ENCODE assay signal across 8 cellular contexts in the genomic region with DNA sequence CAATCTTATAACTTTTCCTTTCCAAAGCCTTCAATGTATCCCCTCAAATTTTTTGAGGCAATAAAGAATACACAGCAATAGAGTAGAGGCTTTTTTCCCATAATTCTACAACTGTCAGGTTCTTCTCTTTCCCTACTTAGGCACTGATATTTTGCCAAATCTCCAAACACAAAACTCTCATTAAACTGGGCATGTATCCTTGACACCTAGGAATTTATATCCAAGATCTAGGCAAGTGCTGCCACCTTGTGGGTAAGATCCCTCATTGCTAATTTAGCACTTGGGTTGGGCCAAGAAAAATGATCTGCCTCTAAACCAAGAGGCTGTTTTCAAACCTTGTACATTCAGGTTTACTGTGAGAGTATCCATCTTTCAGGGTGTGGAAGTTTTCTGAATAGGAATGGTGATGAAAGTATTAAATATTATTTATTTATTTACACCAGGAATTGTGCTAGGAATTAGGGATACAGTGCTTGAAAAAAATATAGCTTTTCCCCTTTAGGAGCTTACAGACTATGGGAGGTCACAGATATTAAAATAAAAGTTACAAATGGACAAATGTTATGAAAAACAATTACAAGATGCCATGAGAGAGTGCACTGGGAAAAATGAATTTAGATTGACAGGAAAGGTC. TPM values are rescaled to one million over a fixed set of nuclear protein-coding genes. Genes with fewer than 3 reads are reported as not detected.
A peak's percentile ranks its signal among the peaks of the same experiment; 100 is the strongest.
DNase-seq lines count a peak whose midpoint lies in the region; ATAC-seq, FAIRE-seq and TF ChIP-seq lines count a peak whose summit lies in the region.

No MANE protein-coding gene starts in this region.

- peak; percentile 65 for DNase-seq in D341Med (ENCODE audit: low spot score)
- DNase-seq in HTR-8/SVneo (ENCODE audit: insufficient read length, low spot score): peak; percentile 44
- peak; percentile 45 for DNase-seq in activated naive CD4-positive, alpha-beta T cell treated with anti-CD3 and anti-CD28 coated beads, Interleukin-2, amount 50 U/mL, for 16 hours
- peak; percentile 67 for DNase-seq in glomerular visceral epithelial cell (ENCODE audit: extremely low spot score)
- DNase-seq in prostate gland (ENCODE audit: low spot score): peak; percentile 67

- H3F3A ChIP-seq in OCI-LY1 (ENCODE audit: insufficient read depth, low read length): no peaks in the 10 kb centered on the region

- no peak for FAIRE-seq in HTR-8/SVneo (lab: Jason Lieb, UNC)

- TF ChIP-seq CTCF in OCI-LY1 (IDR thresholded peaks at IDR 0.05; ENCODE audit: low read length): peak; percentile 88
- TF ChIP-seq CTCF in prostate gland (IDR thresholded peaks at IDR 0.05): peak; percentile 66 to 82 (median 80)

- intact Hi-C loops in prostate gland (cut with DNase I): loop anchor here (2.0 to 5.0 kb wide), 2 partner anchors 147 to 203 kb away; a partner anchor contains a TSS

- H3K4me3 ChIP-seq in OCI-LY1 (ENCODE audit: low read depth, low read length, poor library complexity, severe bottlenecking) (no peak overlapping the region), prostate gland (no peak overlapping the region)

- H3K9me2 ChIP-seq in OCI-LY1 (ENCODE audit: low read depth, low read length): no peaks in the 10 kb centered on the region

- H2AFZ ChIP-seq in OCI-LY1 (ENCODE audit: low read length): no peak overlapping the region

- H3K4me1 ChIP-seq in OCI-LY1 (ENCODE audit: insufficient read depth, low read length, severe bottlenecking) (no peaks in the 10 kb centered on the region), prostate gland (replicated peaks) (no peaks in the 10 kb centered on the region)

- no peaks in the 10 kb centered on the region for H3K9me3 ChIP-seq in OCI-LY1 (ENCODE audit: low read length)
- H3K9me3 ChIP-seq in prostate gland: no peaks in the 10 kb centered on the region

- no peak overlapping the region for H3K4me2 ChIP-seq in OCI-LY1 (ENCODE audit: low read length)

- H3K27me3 ChIP-seq in OCI-LY1 (ENCODE audit: insufficient read depth, low read length) (no peaks in the 10 kb centered on the region), prostate gland (replicated peaks; ENCODE audit: insufficient read depth) (no peaks in the 10 kb centered on the region)

- no peaks in the 10 kb centered on the region for H4K20me1 ChIP-seq in OCI-LY1 (ENCODE audit: insufficient read depth, low read length)

- ATAC-seq in HG03457 (IDR thresholded peaks at IDR 0.05; ENCODE audit: unreplicated experiment) (no peak), HG02763 (IDR thresholded peaks at IDR 0.05; ENCODE audit: unreplicated experiment) (no peak)

- TF ChIP-seq POLR2A in prostate gland (IDR thresholded peaks at IDR 0.05): no peak

- H3K9ac ChIP-seq in OCI-LY1 (ENCODE audit: low read length): no peak overlapping the region

- no peak overlapping the region for H3K27ac ChIP-seq in OCI-LY1 (ENCODE audit: low read depth, low read length, poor library complexity, severe bottlenecking)
- no peak overlapping the region for H3K27ac ChIP-seq in prostate gland

- H3K79me2 ChIP-seq in OCI-LY1 (ENCODE audit: insufficient read depth, low read length): no peaks in the 10 kb centered on the region

- H3K36me3 ChIP-seq in OCI-LY1 (ENCODE audit: insufficient read depth, low read length) (peaks cover 36% of the 10 kb centered on the region), prostate gland (no peaks in the 10 kb centered on the region)

RNA-seq across cellular contexts. Expression of a gene that starts 17.6 kb away (rescaled TPM):
- 10 to 100 TPM; 14.6 to 24.5 TPM for total RNA-seq in prostate gland

RNA-seq across cellular contexts. Expression of a gene that starts 18.1 kb away (rescaled TPM):
- total RNA-seq in prostate gland: 10 to 100 TPM; 18.1 to 18.3 TPM
